Comparison of ENCODE assay signal across 8 cellular contexts in genomic region chr12:48001426-48002178, GRCh38. TPM values are rescaled to one million over a fixed set of nuclear protein-coding genes. Genes with fewer than 3 reads are reported as not detected.
DNase-seq lines count a peak whose midpoint lies in the region; ATAC-seq, FAIRE-seq and TF ChIP-seq lines count a peak whose summit lies in the region.

No MANE protein-coding gene starts in this region.

- peak overlapping the region; percentile 24 for H3K27ac ChIP-seq in suprapubic skin

- H3K4me1 ChIP-seq in suprapubic skin: peaks cover 49% of the 10 kb centered on the region

- H3K27me3 ChIP-seq in bronchial epithelial cell (ENCODE audit: control insufficient read depth, insufficient read depth, low read length) (peaks cover 39% of the 10 kb centered on the region), suprapubic skin (peaks cover 82% of the 10 kb centered on the region)

- peak overlapping the region; percentile 43 for H3K4me3 ChIP-seq in bronchial epithelial cell (ENCODE audit: low read depth, low read length)
- H3K4me3 ChIP-seq in suprapubic skin: peak overlapping the region; percentile 54

- H3K9me3 ChIP-seq in suprapubic skin: no peaks in the 10 kb centered on the region

- 1% methylated on average over 19 of the region's 51 CpGs for WGBS in suprapubic skin

- TF ChIP-seq POLR2A in suprapubic skin (IDR thresholded peaks at IDR 0.05): no peak

- ATAC-seq in left colon (peak; percentile 87), GM19328 (IDR thresholded peaks at IDR 0.05; ENCODE audit: unreplicated experiment) (no peak)

- DNase-seq in SIG-M5 treated with dmso at 0.1 percent for 504 hours (lab: John Stamatoyannopoulos, UW; ENCODE audit: unreplicated experiment) (peak; percentile 12), SIG-M5 (lab: John Stamatoyannopoulos, UW) (no peak), NCI-H2171 (lab: John Stamatoyannopoulos, UW) (peak; percentile 41), bronchial epithelial cell (ENCODE audit: low read depth) (peak; percentile 39), left colon (peak; percentile 44 to 52), suprapubic skin (ENCODE audit: low spot score in 2 of 2) (peak in 1 of 2 donors; percentile 82), kidney glomerular epithelial cell (lab: John Stamatoyannopoulos, UW) (no peak)

- H3K36me3 ChIP-seq in bronchial epithelial cell (ENCODE audit: control insufficient read depth, insufficient read depth, low read length): no peaks in the 10 kb centered on the region
- H3K36me3 ChIP-seq in suprapubic skin: no peaks in the 10 kb centered on the region

- TF ChIP-seq EP300 in suprapubic skin (IDR thresholded peaks at IDR 0.05): no peak

- TF ChIP-seq CTCF in bronchial epithelial cell (IDR thresholded peaks at IDR 0.05; ENCODE audit: insufficient read depth, low read length, severe bottlenecking): no peak
- TF ChIP-seq CTCF in suprapubic skin (IDR thresholded peaks at IDR 0.05): no peak

- intact Hi-C loops in left colon (cut with DNase I, micrococcal nuclease): no loop called here

- no peak for FAIRE-seq in bronchial epithelial cell (lab: Jason Lieb, UNC)

RNA-seq across cellular contexts. Expression of gene COL2A1, which starts 2.7 kb away (rescaled TPM):
- total RNA-seq in bronchial epithelial cell (under 0.01 TPM in 2 replicates), left colon (1 to 10 TPM in 1 of 2 donors, under 1 TPM in 1; 0.95 to 1.2 TPM), suprapubic skin (not detected)

RNA-seq across cellular contexts. Expression of gene TMEM106C, which starts 38.2 kb away (rescaled TPM):
- total RNA-seq in bronchial epithelial cell (63.1 and 88.5 TPM in 2 replicates), left colon (100 to 1,000 TPM; 166 to 180 TPM), suprapubic skin (10 to 100 TPM; 36.8 to 52.9 (median 46.5) TPM)

Comparison
In these comparisons a context has a peak if more than half of its experiments do, and no peak if none do; other contexts are left out.
1. DNase-seq: peak in SIG-M5 treated with dmso at 0.1 percent for 504 hours (single experiment), NCI-H2171 (single experiment), bronchial epithelial cell (single experiment) and left colon (2 of 2); none in SIG-M5 (single experiment) and kidney glomerular epithelial cell (single experiment).